Comparison of ENCODE assay signal across 13 cellular contexts in the genomic region with DNA sequence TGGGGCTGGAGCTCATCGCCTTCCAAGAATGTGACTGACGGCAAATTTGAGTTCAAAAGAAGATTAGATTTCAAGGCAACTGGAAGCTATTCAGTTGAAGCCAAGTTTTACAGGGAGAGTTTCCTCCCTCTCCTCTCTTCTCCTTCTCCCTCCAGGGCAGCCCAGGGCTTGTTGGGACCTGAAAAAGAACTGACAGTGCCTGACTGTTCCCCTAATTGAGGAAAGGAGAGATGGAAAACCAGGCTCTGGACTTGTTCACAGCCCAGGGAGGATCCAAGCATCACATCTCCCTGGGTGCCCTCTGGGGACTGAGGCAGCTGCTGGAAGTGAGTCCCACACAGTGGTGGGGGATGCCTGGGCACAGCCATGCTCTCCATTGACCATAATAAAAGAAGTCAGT.
DNase-seq lines count a peak whose midpoint lies in the region; ATAC-seq, FAIRE-seq and TF ChIP-seq lines count a peak whose summit lies in the region.
"Had no signal": no experiment of that assay in that cellular context is flagged by ENCODE, and none has a peak within 500 bp of the region (broad histone marks: within the 10 kb centered on the region; RNA-seq: fewer than 3 reads in every experiment).

No MANE protein-coding gene starts in this region.

- no peak overlapping the region for H3K4me3 ChIP-seq in bronchial epithelial cell (ENCODE audit: low read depth, low read length)
- H3K4me3 ChIP-seq: SJCRH30 had no signal

- peak; percentile 51 for DNase-seq in ELF-1 (ENCODE audit: low read depth, low spot score)
- DNase-seq in NCI-H2171 (lab: John Stamatoyannopoulos, UW), result peak; percentile 66
- DNase-seq in bronchial epithelial cell (ENCODE audit: low read depth), result peak; percentile 66
- no peak for DNase-seq in progenitor cell of endocrine pancreas (ENCODE audit: low spot score, unreplicated experiment)
- DNase-seq in 8988T, result no peak
- no peak for DNase-seq in central memory CD4-positive, alpha-beta T cell
- DNase-seq: BE2C; CD4-positive, alpha-beta memory T cell; Karpas-422; NCI-H510A; SW 1271 had no signal

- no peaks in the 10 kb centered on the region for H3K36me3 Mint-ChIP-seq in progenitor cell of endocrine pancreas (ENCODE audit: insufficient read depth)
- H3K36me3 Mint-ChIP-seq: CD4-positive, alpha-beta memory T cell had no signal

- no peaks in the 10 kb centered on the region for H3K9me3 Mint-ChIP-seq in progenitor cell of endocrine pancreas (ENCODE audit: low read depth)

- no peak for ATAC-seq in HG02973 (IDR thresholded peaks at IDR 0.05; ENCODE audit: unreplicated experiment)

- no peaks in the 10 kb centered on the region for H3K27me3 ChIP-seq in bronchial epithelial cell (ENCODE audit: control insufficient read depth, insufficient read depth, low read length)
- H3K27me3 ChIP-seq: BE2C had no signal

- no peaks in the 10 kb centered on the region for H3K36me3 ChIP-seq in bronchial epithelial cell (ENCODE audit: control insufficient read depth, insufficient read depth, low read length)
- H3K36me3 ChIP-seq: BE2C, SJCRH30 had no signal

- H3K4me3 Mint-ChIP-seq in progenitor cell of endocrine pancreas (ENCODE audit: low read depth), result no peak overlapping the region
- H3K4me3 Mint-ChIP-seq: CD4-positive, alpha-beta memory T cell had no signal

- no peak for TF ChIP-seq CTCF in bronchial epithelial cell (IDR thresholded peaks at IDR 0.05; ENCODE audit: insufficient read depth, low read length, severe bottlenecking)
- no peak for TF ChIP-seq CTCF in progenitor cell of endocrine pancreas (IDR thresholded peaks at IDR 0.05; ENCODE audit: unreplicated experiment)

- peaks cover 17% of the 10 kb centered on the region for H3K4me1 Mint-ChIP-seq in progenitor cell of endocrine pancreas (ENCODE audit: low read depth)

- FAIRE-seq in bronchial epithelial cell (lab: Jason Lieb, UNC), result no peak

- peaks cover 23% of the 10 kb centered on the region for H3K27me3 Mint-ChIP-seq in progenitor cell of endocrine pancreas

- H3K27ac Mint-ChIP-seq in progenitor cell of endocrine pancreas, result peak overlapping the region; percentile 53
- H3K27ac Mint-ChIP-seq: CD4-positive, alpha-beta memory T cell had no signal

Comparison
In these comparisons a context has a peak if more than half of its experiments do, and no peak if none do; other contexts are left out.
1. DNase-seq: peak in ELF-1 (single experiment), NCI-H2171 (single experiment) and bronchial epithelial cell (single experiment); none in progenitor cell of endocrine pancreas (single experiment), 8988T (single experiment) and central memory CD4-positive, alpha-beta T cell (single experiment).